Comparison of ENCODE assay signal across 1 cellular context in the genomic region with DNA sequence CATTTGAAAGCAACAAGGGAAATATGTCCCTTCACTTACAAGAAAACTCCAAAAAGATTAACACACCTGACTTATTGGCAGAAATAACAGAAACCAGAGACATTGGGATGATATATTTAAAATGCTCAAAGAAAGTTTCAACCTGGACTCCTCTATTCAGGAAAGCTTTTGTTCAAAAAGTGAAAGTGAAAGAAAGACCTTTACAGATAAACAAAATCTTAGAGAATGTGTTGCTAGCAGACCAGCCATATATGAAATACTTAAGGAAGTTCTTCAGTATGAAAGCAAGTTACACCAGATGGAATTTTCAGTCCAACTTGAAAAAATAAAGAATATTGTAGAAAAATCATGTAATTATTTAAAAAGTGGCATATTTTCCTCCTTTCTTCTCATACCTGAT.
TF ChIP-seq lines count a peak whose summit lies in the region.

No MANE protein-coding gene starts in this region.

TF ChIP-seq in HCT116, 20 proteins besides CTCF, POLR2A, EP300 and RAD21 (continued from another document):
- no peak for TF ChIP-seq ZNF274 (IDR thresholded peaks at IDR 0.05; ENCODE audit: low read depth, low read length)
- TF ChIP-seq EZH2 (IDR thresholded peaks at IDR 0.05): no peak
- no peak for TF ChIP-seq SP1 (IDR thresholded peaks at IDR 0.05; ENCODE audit: low read depth)
- TF ChIP-seq SRF (IDR thresholded peaks at IDR 0.05; ENCODE audit: low read depth): no peak
- no peak for TF ChIP-seq ELF1 (IDR thresholded peaks at IDR 0.05; ENCODE audit: borderline replicate concordance, low read depth)
- TF ChIP-seq, protein P1, sequence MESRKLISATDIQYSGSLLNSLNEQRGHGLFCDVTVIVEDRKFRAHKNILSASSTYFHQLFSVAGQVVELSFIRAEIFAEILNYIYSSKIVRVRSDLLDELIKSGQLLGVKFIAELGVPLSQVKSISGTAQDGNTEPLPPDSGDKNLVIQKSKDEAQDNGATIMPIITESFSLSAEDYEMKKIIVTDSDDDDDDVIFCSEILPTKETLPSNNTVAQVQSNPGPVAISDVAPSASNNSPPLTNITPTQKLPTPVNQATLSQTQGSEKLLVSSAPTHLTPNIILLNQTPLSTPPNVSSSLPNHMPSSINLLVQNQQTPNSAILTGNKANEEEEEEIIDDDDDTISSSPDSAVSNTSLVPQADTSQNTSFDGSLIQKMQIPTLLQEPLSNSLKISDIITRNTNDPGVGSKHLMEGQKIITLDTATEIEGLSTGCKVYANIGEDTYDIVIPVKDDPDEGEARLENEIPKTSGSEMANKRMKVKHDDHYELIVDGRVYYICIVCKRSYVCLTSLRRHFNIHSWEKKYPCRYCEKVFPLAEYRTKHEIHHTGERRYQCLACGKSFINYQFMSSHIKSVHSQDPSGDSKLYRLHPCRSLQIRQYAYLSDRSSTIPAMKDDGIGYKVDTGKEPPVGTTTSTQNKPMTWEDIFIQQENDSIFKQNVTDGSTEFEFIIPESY (IDR thresholded peaks at IDR 0.05; ENCODE audit: extremely low read depth, insufficient replicate concordance, low read length): no peak
- no peak for TF ChIP-seq POLR2AphosphoS5 (IDR thresholded peaks at IDR 0.05; ENCODE audit: low read depth, low read length)
TF ChIP-seq in HCT116: peak in this region for 0.
